ENCODE assay signal across 9 cellular contexts in the genomic region with DNA sequence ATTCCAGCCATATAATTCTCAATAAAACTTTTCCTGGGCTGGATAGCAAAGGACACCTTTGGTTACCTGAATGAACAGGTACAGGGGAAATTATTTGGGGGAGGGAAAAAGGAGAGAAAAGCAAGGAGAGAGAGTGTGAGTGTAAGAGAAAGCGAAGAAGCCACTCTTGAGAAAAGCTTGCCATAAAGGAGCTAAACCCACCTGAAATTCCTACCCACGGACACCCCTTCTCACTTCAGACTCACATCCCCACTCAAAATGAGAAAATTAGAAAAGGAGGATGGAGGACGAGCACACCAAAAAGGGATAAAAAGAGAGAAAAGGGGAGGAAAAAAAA. TPM values are rescaled to one million over a fixed set of nuclear protein-coding genes. Genes with fewer than 3 reads are reported as not detected.
DNase-seq lines count a peak whose midpoint lies in the region; ATAC-seq and TF ChIP-seq lines count a peak whose summit lies in the region.
"Had no signal": no experiment of that assay in that cellular context is flagged by ENCODE, and none has a peak within 500 bp of the region (broad histone marks: within the 10 kb centered on the region; RNA-seq: fewer than 3 reads in every experiment).

No MANE protein-coding gene starts in this region.

- no peak for TF ChIP-seq POLR2A in esophagus squamous epithelium (IDR thresholded peaks at IDR 0.05)

- WGBS in esophagus squamous epithelium, 2 donors, result 9 to 13% methylated on average over 3 of the region's 3 CpGs
- WGBS in trophoblast cell (ENCODE audit: extremely low coverage, insufficient coverage, insufficient read length), result no CpG with 5 or more reads among the region's 3 CpGs

- H3K18ac ChIP-seq in trophoblast cell (ENCODE audit: low read length), result no peak overlapping the region

- no peak overlapping the region for H3K27ac Mint-ChIP-seq in activated CD4-positive, alpha-beta T cell treated with anti-CD3 and anti-CD28 coated beads for 36 hours
- H3K27ac Mint-ChIP-seq in activated CD8-positive, alpha-beta T cell treated with anti-CD3 and anti-CD28 coated beads for 36 hours, result no peak overlapping the region

- H3K4me2 ChIP-seq in trophoblast cell (ENCODE audit: low read length), result peak overlapping the region; percentile 50

- POLR2A ChIA-PET in activated CD4-positive, alpha-beta T cell treated with anti-CD3 and anti-CD28 coated beads for 36 hours (lab: Charles Lee), result interaction anchor here (0.6 kb wide), 1 partner anchor 48 kb away, joined by 6 read pairs; no protein-coding TSS in a partner anchor
- POLR2A ChIA-PET in activated CD8-positive, alpha-beta T cell treated with anti-CD3 and anti-CD28 coated beads for 36 hours (lab: Charles Lee), result interaction anchor here (1.4 kb wide), 1 partner anchor 9 kb away, joined by 5 read pairs; no protein-coding TSS in a partner anchor

- H3K27me3 ChIP-seq in NT2/D1 (ENCODE audit: insufficient read depth, insufficient read length) (peaks cover 51% of the 10 kb centered on the region), esophagus squamous epithelium (peaks cover 0 to 100% (median 12%) of the 10 kb centered on the region in 4 donors), trophoblast cell (ENCODE audit: insufficient read depth, low read length) (peaks cover 55% of the 10 kb centered on the region)

- ATAC-seq in activated CD4-positive, alpha-beta T cell treated with anti-CD3 and anti-CD28 coated beads for 36 hours, result no peak
- no peak for ATAC-seq in activated CD8-positive, alpha-beta T cell treated with anti-CD3 and anti-CD28 coated beads for 36 hours
- no peak for ATAC-seq in GM18867 (IDR thresholded peaks at IDR 0.05; ENCODE audit: unreplicated experiment)

- peaks cover 38% of the 10 kb centered on the region for H3K27me3 Mint-ChIP-seq in activated CD4-positive, alpha-beta T cell treated with anti-CD3 and anti-CD28 coated beads for 36 hours
- H3K27me3 Mint-ChIP-seq in activated CD8-positive, alpha-beta T cell treated with anti-CD3 and anti-CD28 coated beads for 36 hours, result peaks cover 30% of the 10 kb centered on the region

- no peaks in the 10 kb centered on the region for H3K36me3 Mint-ChIP-seq in activated CD4-positive, alpha-beta T cell treated with anti-CD3 and anti-CD28 coated beads for 36 hours (ENCODE audit: low read depth)
- H3K36me3 Mint-ChIP-seq in activated CD8-positive, alpha-beta T cell treated with anti-CD3 and anti-CD28 coated beads for 36 hours (ENCODE audit: low read depth), result peaks cover 2% of the 10 kb centered on the region

- CTCF ChIA-PET in activated CD4-positive, alpha-beta T cell treated with anti-CD3 and anti-CD28 coated beads for 36 hours (lab: Charles Lee), result no interaction called here
- CTCF ChIA-PET in activated CD8-positive, alpha-beta T cell treated with anti-CD3 and anti-CD28 coated beads for 36 hours (lab: Charles Lee), result interaction anchor here (0.6 to 3.8 kb wide), 4 partner anchors 13 to 524 kb away, joined by 3 to 10 read pairs (median 3); no protein-coding TSS in a partner anchor

- no peak overlapping the region for H3K4me3 Mint-ChIP-seq in activated CD4-positive, alpha-beta T cell treated with anti-CD3 and anti-CD28 coated beads for 36 hours
- H3K4me3 Mint-ChIP-seq in activated CD8-positive, alpha-beta T cell treated with anti-CD3 and anti-CD28 coated beads for 36 hours, result no peak overlapping the region

- no peak overlapping the region for H2BK120ac ChIP-seq in trophoblast cell (ENCODE audit: insufficient read depth, low read length, poor library complexity)

- H3K4me1 Mint-ChIP-seq in activated CD4-positive, alpha-beta T cell treated with anti-CD3 and anti-CD28 coated beads for 36 hours, result peaks cover 27% of the 10 kb centered on the region
- peaks cover 24% of the 10 kb centered on the region for H3K4me1 Mint-ChIP-seq in activated CD8-positive, alpha-beta T cell treated with anti-CD3 and anti-CD28 coated beads for 36 hours (ENCODE audit: low read depth)

- no peak overlapping the region for H4K8ac ChIP-seq in trophoblast cell (ENCODE audit: low read depth, low read length)

- peak overlapping the region; percentile 74 for H3K9ac ChIP-seq in NT2/D1 (ENCODE audit: insufficient read length, low read depth)
- no peak overlapping the region for H3K9ac ChIP-seq in trophoblast cell (ENCODE audit: low read length)

- H3K14ac ChIP-seq in trophoblast cell (ENCODE audit: low read length), result no peak overlapping the region

- H2BK12ac ChIP-seq in trophoblast cell (ENCODE audit: low read length), result no peak overlapping the region

- H3K9me3 ChIP-seq in NT2/D1 (ENCODE audit: insufficient read depth, low read length) (no peaks in the 10 kb centered on the region), esophagus squamous epithelium (no peaks in the 10 kb centered on the region), trophoblast cell (ENCODE audit: insufficient read depth, low read depth, low read length) (no peaks in the 10 kb centered on the region)

- DNase-seq in AG10803 (ENCODE audit: low read depth), result no peak
- DNase-seq in NT2/D1 (ENCODE audit: low read depth, low spot score), result no peak
- no peak for DNase-seq in esophagus squamous epithelium (lab: John Stamatoyannopoulos, UW)
- DNase-seq in trophoblast cell, result no peak
- no peak for DNase-seq in activated CD4-positive, alpha-beta T cell treated with anti-CD3 and anti-CD28 coated beads for 36 hours
- no peak for DNase-seq in activated CD8-positive, alpha-beta T cell treated with anti-CD3 and anti-CD28 coated beads for 36 hours
- DNase-seq in activated CD4-positive, alpha-beta T cell treated with anti-CD3 and anti-CD28 coated beads for 1 hour, result no peak
- DNase-seq: activated gamma-delta T cell had no signal

- H3K23ac ChIP-seq in trophoblast cell (ENCODE audit: low read length), result no peak overlapping the region

- no peak overlapping the region for H2BK5ac ChIP-seq in trophoblast cell (ENCODE audit: low read depth, low read length, poor library complexity)

- H3K36me3 ChIP-seq in NT2/D1 (ENCODE audit: insufficient read depth, insufficient read length, low read length) (peaks cover 5% of the 10 kb centered on the region), esophagus squamous epithelium (no peaks in the 10 kb centered on the region), trophoblast cell (ENCODE audit: control insufficient read depth in 1 of 2, insufficient read depth in 2 of 2, low read length in 2 of 2) (no peaks in the 10 kb centered on the region)

- peak overlapping the region; percentile 85 for H3K4me3 ChIP-seq in AG10803 (ENCODE audit: low read length)
- H3K4me3 ChIP-seq in NT2/D1 (ENCODE audit: insufficient read length, low read depth), result peak overlapping the region; percentile 35
- peak overlapping the region; percentile 47 to 88 (median 64) for H3K4me3 ChIP-seq in esophagus squamous epithelium
- H3K4me3 ChIP-seq in trophoblast cell (ENCODE audit: low read depth, low read length), result no peak overlapping the region

- intact Hi-C loops in esophagus squamous epithelium (cut with DNase I), result no loop called here
- intact Hi-C loops in activated CD4-positive, alpha-beta T cell treated with anti-CD3 and anti-CD28 coated beads for 36 hours (cut with DNase I, micrococcal nuclease), result loop anchor here (2.0 to 10.0 kb wide), 6 partner anchors 63 to 1395 kb away; a partner anchor contains a TSS
- intact Hi-C loops in activated CD8-positive, alpha-beta T cell treated with anti-CD3 and anti-CD28 coated beads for 36 hours (cut with micrococcal nuclease), result loop anchor here (5.0 to 10.0 kb wide), 3 partner anchors 187 to 335 kb away; a partner anchor contains a TSS

- TF ChIP-seq CTCF in AG10803 (conservative IDR thresholded peaks at IDR 0.05; ENCODE audit: low read length), result no peak
- TF ChIP-seq CTCF in esophagus squamous epithelium (IDR thresholded peaks at IDR 0.05), result no peak
- TF ChIP-seq CTCF in activated CD8-positive, alpha-beta T cell treated with anti-CD3 and anti-CD28 coated beads for 36 hours (IDR thresholded peaks at IDR 0.05), result no peak

- H3K4ac ChIP-seq in trophoblast cell (ENCODE audit: low read depth, low read length), result no peak overlapping the region

- peaks cover 2% of the 10 kb centered on the region for H3K79me2 ChIP-seq in trophoblast cell (ENCODE audit: control insufficient read depth, insufficient read depth, low read length, poor library complexity)

- H3K4me1 ChIP-seq in NT2/D1 (ENCODE audit: insufficient read depth, insufficient read length) (peaks cover 6% of the 10 kb centered on the region), esophagus squamous epithelium (peaks cover 9 to 59% (median 11%) of the 10 kb centered on the region in 3 donors), trophoblast cell (ENCODE audit: control insufficient read depth in 1 of 2, insufficient read depth in 2 of 2, low read length in 2 of 2) (peaks cover 0 to 5% of the 10 kb centered on the region in 2 experiments)

- peak overlapping the region; percentile 86 to 98 (median 95) for H3K27ac ChIP-seq in esophagus squamous epithelium
- no peak overlapping the region for H3K27ac ChIP-seq in trophoblast cell (ENCODE audit: low read depth, low read length)

- H4K12ac ChIP-seq in trophoblast cell (ENCODE audit: low read depth, low read length), result no peak overlapping the region

- no peak overlapping the region for H4K91ac ChIP-seq in trophoblast cell (ENCODE audit: low read depth, low read length)

- H3K9me3 Mint-ChIP-seq in activated CD4-positive, alpha-beta T cell treated with anti-CD3 and anti-CD28 coated beads for 36 hours (ENCODE audit: low read depth), result no peaks in the 10 kb centered on the region
- H3K9me3 Mint-ChIP-seq in activated CD8-positive, alpha-beta T cell treated with anti-CD3 and anti-CD28 coated beads for 36 hours, result no peaks in the 10 kb centered on the region

- H2AFZ ChIP-seq in trophoblast cell (ENCODE audit: insufficient read depth, low read length, poor library complexity), result no peak overlapping the region

- H2AK5ac ChIP-seq in trophoblast cell (ENCODE audit: low read length), result no peak overlapping the region

- peaks cover 9% of the 10 kb centered on the region for H3K79me1 ChIP-seq in trophoblast cell (ENCODE audit: low read length)

RNA-seq across cellular contexts. Expression of a gene that starts 0.4 kb away (rescaled TPM):
- total RNA-seq in esophagus squamous epithelium, result 10 to 100 TPM in 2 of 4 donors, 1 to 10 TPM in 2; 3.1 to 56.5 (median 15.7) TPM
- polyA plus RNA-seq in trophoblast cell (2013), result 4.0 and 4.4 TPM in 2 replicates
- total RNA-seq in activated CD4-positive, alpha-beta T cell treated with anti-CD3 and anti-CD28 coated beads for 36 hours, result 1 to 10 TPM; 7.0 to 7.5 TPM
- total RNA-seq in activated CD8-positive, alpha-beta T cell treated with anti-CD3 and anti-CD28 coated beads for 36 hours, result 10 to 100 TPM; 13.5 to 14.9 TPM
